In genomic region chr14:64891839-64892375, GRCh38 we compare ENCODE assay signal across 9 cellular contexts.
DNase-seq lines count a peak whose midpoint lies in the region; ATAC-seq and TF ChIP-seq lines count a peak whose summit lies in the region.
"Had no signal": no experiment of that assay in that cellular context is flagged by ENCODE, and none has a peak within 500 bp of the region (broad histone marks: within the 10 kb centered on the region; RNA-seq: fewer than 3 reads in every experiment).

No MANE protein-coding gene starts in this region.

- H3K4me3 ChIP-seq in astrocyte of the cerebellum (ENCODE audit: low read depth, low read length): no peak overlapping the region

- H3K4me3 Mint-ChIP-seq in stimulated activated naive B cell treated with anti-CD40 and anti-IgM and Interleukin-4, amounts not matched to agents 10 μg/mL and 1 μg/mL and 100 μg/mL, for 72 hours: no peak overlapping the region
- H3K4me3 Mint-ChIP-seq: stimulated activated naive CD8-positive, alpha-beta T cell treated with anti-CD3 and anti-CD28 coated beads, Interleukin-15, Interleukin-2, amounts not matched to agents 100 ng/mL and 50 ng/mL, for 24 hours had no signal

- H3K4me1 Mint-ChIP-seq in stimulated activated naive B cell treated with anti-CD40 and anti-IgM and Interleukin-4, amounts not matched to agents 10 μg/mL and 1 μg/mL and 100 μg/mL, for 72 hours: no peaks in the 10 kb centered on the region

- peaks cover 24 to 26% of the 10 kb centered on the region in 2 donors for H3K27me3 Mint-ChIP-seq in stimulated activated naive B cell treated with anti-CD40 and anti-IgM and Interleukin-4, amounts not matched to agents 10 μg/mL and 1 μg/mL and 100 μg/mL, for 72 hours

- no peak overlapping the region for H3K27ac Mint-ChIP-seq in stimulated activated naive B cell treated with anti-CD40 and anti-IgM and Interleukin-4, amounts not matched to agents 10 μg/mL and 1 μg/mL and 100 μg/mL, for 72 hours
- H3K27ac Mint-ChIP-seq: stimulated activated naive CD8-positive, alpha-beta T cell treated with anti-CD3 and anti-CD28 coated beads, Interleukin-15, Interleukin-2, amounts not matched to agents 100 ng/mL and 50 ng/mL, for 24 hours had no signal

- H3K36me3 Mint-ChIP-seq in stimulated activated naive B cell treated with anti-CD40 and anti-IgM and Interleukin-4, amounts not matched to agents 10 μg/mL and 1 μg/mL and 100 μg/mL, for 72 hours: no peaks in the 10 kb centered on the region

- in situ Hi-C loops in astrocyte of the cerebellum (cut with HindIII; ENCODE audit: low sequenced_read_pairs): loop anchor here (25.0 kb wide), 1 partner anchor 230 kb away; no protein-coding TSS in a partner anchor

- H3K9me3 Mint-ChIP-seq in stimulated activated naive B cell treated with anti-CD40 and anti-IgM and Interleukin-4, amounts not matched to agents 10 μg/mL and 1 μg/mL and 100 μg/mL, for 72 hours: no peaks in the 10 kb centered on the region
- H3K9me3 Mint-ChIP-seq: stimulated activated naive CD8-positive, alpha-beta T cell treated with anti-CD3 and anti-CD28 coated beads, Interleukin-15, Interleukin-2, amounts not matched to agents 100 ng/mL and 50 ng/mL, for 24 hours had no signal

- ATAC-seq in HG02610 (IDR thresholded peaks at IDR 0.05; ENCODE audit: unreplicated experiment): peak; percentile 58
- ATAC-seq in stimulated activated naive B cell treated with anti-CD40 and anti-IgM and Interleukin-4, amounts not matched to agents 10 μg/mL and 1 μg/mL and 100 μg/mL, for 72 hours (replicated peaks): peak; percentile 83 to 89
- ATAC-seq in HG03457 (IDR thresholded peaks at IDR 0.05; ENCODE audit: unreplicated experiment): no peak

- TF ChIP-seq CTCF in astrocyte of the cerebellum (IDR thresholded peaks at IDR 0.05; ENCODE audit: low read depth, low read length, missing control alignments): peak; percentile 42

- peak; percentile 20 for DNase-seq in activated CD4-positive, alpha-beta T cell treated with anti-CD3 and anti-CD28 coated beads for 48 hours
- DNase-seq in activated CD4-positive, alpha-beta T cell treated with anti-CD3 and anti-CD28 coated beads for 1 hour: no peak
- peak; percentile 87 for DNase-seq in NCI-H510A treated with DMSO at 0.1 percent for 48 hours (lab: John Stamatoyannopoulos, UW)
- DNase-seq in astrocyte of the cerebellum (ENCODE audit: low read depth): peak; percentile 52
- peak; percentile 46 for DNase-seq in iPS-NIHi11 (ENCODE audit: low spot score)
- DNase-seq in stimulated activated naive B cell treated with anti-CD40 and anti-IgM and Interleukin-4, amounts not matched to agents 10 μg/mL and 1 μg/mL and 100 μg/mL, for 72 hours: peak; percentile 6
